32 cellular contexts compared by ENCODE assay signal in genomic region chr10:75505293-75505692, GRCh38.
"Had no signal": no experiment of that assay in that cellular context is flagged by ENCODE, and none has a peak within 500 bp of the region (broad histone marks: within the 10 kb centered on the region; RNA-seq: fewer than 3 reads in every experiment).

No MANE protein-coding gene starts in this region.

- H3K27ac ChIP-seq: adrenal gland, body of pancreas, esophagus muscularis mucosa, foreskin keratinocyte, gastrocnemius medialis had no signal

- H3K4me1 ChIP-seq: gastrocnemius medialis had no signal

- H3K9me3 ChIP-seq: adrenal gland, body of pancreas, esophagus muscularis mucosa, gastrocnemius medialis had no signal

- DNase-seq: activated CD4-positive, alpha-beta memory T cell treated with anti-CD3 and anti-CD28 coated beads for 36 hours; activated CD4-positive, alpha-beta T cell treated with anti-CD3 and anti-CD28 coated beads for 36 hours; activated CD4-positive, alpha-beta T cell treated with anti-CD3 and anti-CD28 coated beads, Interleukin-2, amount 10 ng/mL, durations not matched to agents 24 days and 14 days; activated CD4-positive, CD25-positive, alpha-beta regulatory T cell; activated CD4-positive, CD25-positive, alpha-beta regulatory T cell treated with anti-CD3 and anti-CD28 coated beads, Interleukin-2, amount 50 U/mL, for 72 hours; activated CD8-positive, alpha-beta memory T cell treated with anti-CD3 and anti-CD28 coated beads, Interleukin-2, amount 10 ng/mL, durations not matched to agents 7 days and 5 days; activated CD8-positive, alpha-beta memory T cell treated with anti-CD3 and anti-CD28 coated beads, Interleukin-2, amount 50 U/mL, for 4 hours; activated CD8-positive, alpha-beta T cell treated with anti-CD3 and anti-CD28 coated beads, Interleukin-2, amount 10 ng/mL, durations not matched to agents 7 days and 5 days; activated effector memory CD4-positive, alpha-beta T cell treated with anti-CD3 and anti-CD28 coated beads, Interleukin-2, amount 50 U/mL, for 16 hours; activated naive CD4-positive, alpha-beta T cell treated with anti-CD3 and anti-CD28 coated beads for 36 hours; activated naive CD8-positive, alpha-beta T cell treated with anti-CD3 and anti-CD28 coated beads for 36 hours; activated naive CD8-positive, alpha-beta T cell treated with anti-CD3 and anti-CD28 coated beads, Interleukin-2, amount 50 U/mL, for 24 hours; activated T-cell treated with anti-CD3 and anti-CD28 coated beads, Interleukin-2, amount 50 U/mL, for 1 hour; activated T-cell treated with anti-CD3 and anti-CD28 coated beads, Interleukin-2, amount 50 U/mL, for 48 hours; adrenal gland; amygdala; aorta; body of pancreas; caudate nucleus; cortex of kidney; dermis blood vessel endothelial cell; effector CD4-positive, alpha-beta T cell; effector memory CD8-positive, alpha-beta T cell; erythroblast; foreskin keratinocyte; gastrocnemius medialis; T-helper 2 cell had no signal

- H3K4me3 Mint-ChIP-seq: activated CD4-positive, alpha-beta memory T cell treated with anti-CD3 and anti-CD28 coated beads for 36 hours; activated CD4-positive, alpha-beta T cell treated with anti-CD3 and anti-CD28 coated beads for 36 hours; activated CD4-positive, alpha-beta T cell treated with anti-CD3 and anti-CD28 coated beads, Interleukin-2, amount 10 ng/mL, durations not matched to agents 24 days and 14 days; activated CD8-positive, alpha-beta memory T cell treated with anti-CD3 and anti-CD28 coated beads, Interleukin-2, amount 10 ng/mL, durations not matched to agents 7 days and 5 days; activated CD8-positive, alpha-beta T cell treated with anti-CD3 and anti-CD28 coated beads, Interleukin-2, amount 10 ng/mL, durations not matched to agents 7 days and 5 days; activated naive CD4-positive, alpha-beta T cell treated with anti-CD3 and anti-CD28 coated beads for 36 hours; activated naive CD4-positive, alpha-beta T cell treated with anti-CD3 and anti-CD28 coated beads, Interleukin-2, amount 50 U/mL, for 24 hours; activated naive CD8-positive, alpha-beta T cell treated with anti-CD3 and anti-CD28 coated beads for 36 hours; activated naive CD8-positive, alpha-beta T cell treated with anti-CD3 and anti-CD28 coated beads, Interleukin-2, amount 50 U/mL, for 24 hours; activated T-helper 1 cell treated with anti-CD3 and anti-CD28 coated beads, Interleukin-12 subunit alpha, Interleukin-12 subunit beta, Interleukin-2, Interleukin-4 antibody, amounts not matched to agents 30 ng/mL and 10 ng/mL and 1 ng/mL, durations not matched to agents 14 hours and 24 hours and 36 hours; effector memory CD8-positive, alpha-beta T cell had no signal

- H3K4me1 Mint-ChIP-seq: activated CD4-positive, alpha-beta T cell treated with anti-CD3 and anti-CD28 coated beads, Interleukin-2, amount 10 ng/mL, durations not matched to agents 24 days and 14 days; activated CD8-positive, alpha-beta memory T cell treated with anti-CD3 and anti-CD28 coated beads, Interleukin-2, amount 10 ng/mL, durations not matched to agents 7 days and 5 days; activated naive CD4-positive, alpha-beta T cell treated with anti-CD3 and anti-CD28 coated beads, Interleukin-2, amount 50 U/mL, for 24 hours; activated naive CD8-positive, alpha-beta T cell treated with anti-CD3 and anti-CD28 coated beads for 36 hours; activated naive CD8-positive, alpha-beta T cell treated with anti-CD3 and anti-CD28 coated beads, Interleukin-2, amount 50 U/mL, for 24 hours had no signal

- H3K4me3 ChIP-seq: adrenal gland, body of pancreas, esophagus muscularis mucosa, gastrocnemius medialis had no signal

- FAIRE-seq: colon had no signal

- H3K27me3 Mint-ChIP-seq: activated CD8-positive, alpha-beta memory T cell treated with anti-CD3 and anti-CD28 coated beads, Interleukin-2, amount 10 ng/mL, durations not matched to agents 7 days and 5 days had no signal

- ATAC-seq: activated CD4-positive, alpha-beta T cell treated with anti-CD3 and anti-CD28 coated beads for 36 hours; activated CD8-positive, alpha-beta memory T cell treated with anti-CD3 and anti-CD28 coated beads, Interleukin-2, amount 10 ng/mL, durations not matched to agents 7 days and 5 days; activated CD8-positive, alpha-beta T cell treated with anti-CD3 and anti-CD28 coated beads, Interleukin-2, amount 10 ng/mL, durations not matched to agents 7 days and 5 days; activated naive CD8-positive, alpha-beta T cell treated with anti-CD3 and anti-CD28 coated beads, Interleukin-2, amount 50 U/mL, for 24 hours; body of pancreas; effector memory CD8-positive, alpha-beta T cell; foreskin keratinocyte; gastrocnemius medialis had no signal

- H3K9me3 Mint-ChIP-seq: activated CD4-positive, alpha-beta memory T cell treated with anti-CD3 and anti-CD28 coated beads for 36 hours; activated CD4-positive, alpha-beta T cell treated with anti-CD3 and anti-CD28 coated beads, Interleukin-2, amount 10 ng/mL, durations not matched to agents 24 days and 14 days; activated naive CD4-positive, alpha-beta T cell treated with anti-CD3 and anti-CD28 coated beads for 36 hours; activated naive CD4-positive, alpha-beta T cell treated with anti-CD3 and anti-CD28 coated beads, Interleukin-2, amount 50 U/mL, for 24 hours; activated naive CD8-positive, alpha-beta T cell treated with anti-CD3 and anti-CD28 coated beads for 36 hours; activated naive CD8-positive, alpha-beta T cell treated with anti-CD3 and anti-CD28 coated beads, Interleukin-2, amount 50 U/mL, for 24 hours; activated T-helper 1 cell treated with anti-CD3 and anti-CD28 coated beads, Interleukin-12 subunit alpha, Interleukin-12 subunit beta, Interleukin-2, Interleukin-4 antibody, amounts not matched to agents 30 ng/mL and 10 ng/mL and 1 ng/mL, durations not matched to agents 14 hours and 24 hours and 36 hours; activated T-helper 2 cell treated with anti-CD3 and anti-CD28 coated beads, Interferon-gamma antibody, Interleukin-2, Interleukin-4, amounts not matched to agents 10 μg/mL and 5 μg/mL and 100 μg/mL, durations not matched to agents 14 hours and 24 hours and 36 hours had no signal

- H3K27ac Mint-ChIP-seq: activated CD4-positive, alpha-beta memory T cell treated with anti-CD3 and anti-CD28 coated beads for 36 hours; activated CD4-positive, alpha-beta T cell treated with anti-CD3 and anti-CD28 coated beads for 36 hours; activated CD4-positive, alpha-beta T cell treated with anti-CD3 and anti-CD28 coated beads, Interleukin-2, amount 10 ng/mL, durations not matched to agents 24 days and 14 days; activated CD8-positive, alpha-beta memory T cell treated with anti-CD3 and anti-CD28 coated beads, Interleukin-2, amount 10 ng/mL, durations not matched to agents 7 days and 5 days; activated CD8-positive, alpha-beta T cell treated with anti-CD3 and anti-CD28 coated beads, Interleukin-2, amount 10 ng/mL, durations not matched to agents 7 days and 5 days; activated naive CD4-positive, alpha-beta T cell treated with anti-CD3 and anti-CD28 coated beads for 36 hours; activated naive CD4-positive, alpha-beta T cell treated with anti-CD3 and anti-CD28 coated beads, Interleukin-2, amount 50 U/mL, for 24 hours; activated naive CD8-positive, alpha-beta T cell treated with anti-CD3 and anti-CD28 coated beads for 36 hours; activated naive CD8-positive, alpha-beta T cell treated with anti-CD3 and anti-CD28 coated beads, Interleukin-2, amount 50 U/mL, for 24 hours; activated T-helper 1 cell treated with anti-CD3 and anti-CD28 coated beads, Interleukin-12 subunit alpha, Interleukin-12 subunit beta, Interleukin-2, Interleukin-4 antibody, amounts not matched to agents 30 ng/mL and 10 ng/mL and 1 ng/mL, durations not matched to agents 14 hours and 24 hours and 36 hours; activated T-helper 2 cell treated with anti-CD3 and anti-CD28 coated beads, Interferon-gamma antibody, Interleukin-2, Interleukin-4, amounts not matched to agents 10 μg/mL and 5 μg/mL and 100 μg/mL, durations not matched to agents 14 hours and 24 hours and 36 hours; effector memory CD8-positive, alpha-beta T cell had no signal

- H3K36me3 ChIP-seq: adrenal gland, esophagus muscularis mucosa, gastrocnemius medialis had no signal

- H3K27me3 ChIP-seq: adrenal gland, body of pancreas, esophagus muscularis mucosa, foreskin keratinocyte, gastrocnemius medialis had no signal

- H3K36me3 Mint-ChIP-seq: activated CD4-positive, alpha-beta memory T cell treated with anti-CD3 and anti-CD28 coated beads for 36 hours; activated CD8-positive, alpha-beta memory T cell treated with anti-CD3 and anti-CD28 coated beads, Interleukin-2, amount 10 ng/mL, durations not matched to agents 7 days and 5 days; activated naive CD4-positive, alpha-beta T cell treated with anti-CD3 and anti-CD28 coated beads, Interleukin-2, amount 50 U/mL, for 24 hours; activated naive CD8-positive, alpha-beta T cell treated with anti-CD3 and anti-CD28 coated beads for 36 hours had no signal
